In genomic region chr2:121810959-121811853, GRCh38 we compare ENCODE assay signal across 9 cellular contexts. TPM values are rescaled to one million over a fixed set of nuclear protein-coding genes. Genes with fewer than 3 reads are reported as not detected.
DNase-seq lines count a peak whose midpoint lies in the region; ATAC-seq and TF ChIP-seq lines count a peak whose summit lies in the region.
"Had no signal": no experiment of that assay in that cellular context is flagged by ENCODE, and none has a peak within 500 bp of the region (broad histone marks: within the 10 kb centered on the region; RNA-seq: fewer than 3 reads in every experiment).

No MANE protein-coding gene starts in this region.

- H3F3A ChIP-seq in SU-DHL-6 (ENCODE audit: insufficient read depth), result no peaks in the 10 kb centered on the region

- no peaks in the 10 kb centered on the region for H3K27me3 ChIP-seq in SU-DHL-6 (ENCODE audit: low read length)
- H3K27me3 ChIP-seq in aorta (ENCODE audit: control insufficient read depth in 1 of 2, insufficient read depth in 2 of 2, low read length in 1 of 2), result no peaks in the 10 kb centered on the region
- H3K27me3 ChIP-seq: neutrophil had no signal

- H3K9ac ChIP-seq in SU-DHL-6 (ENCODE audit: low read length), result no peak overlapping the region; the same call in 1 of the 2 replicates

- H3K4me3 ChIP-seq in SU-DHL-6 (ENCODE audit: insufficient read depth, low read length, poor library complexity, severe bottlenecking) (no peak overlapping the region), aorta (ENCODE audit: low read length in 2 of 2) (no peak overlapping the region)

- TF ChIP-seq CTCF in GM12874 (IDR thresholded peaks at IDR 0.05; ENCODE audit: insufficient read depth, low read depth, low read length) (peak; percentile 51), SU-DHL-6 (IDR thresholded peaks at IDR 0.05; ENCODE audit: insufficient read depth, low read length, poor library complexity, severe bottlenecking) (peak; percentile 61)

- no peaks in the 10 kb centered on the region for H3K36me3 ChIP-seq in SU-DHL-6 (ENCODE audit: low read length)
- no peaks in the 10 kb centered on the region for H3K36me3 ChIP-seq in aorta (ENCODE audit: control insufficient read depth in 1 of 2, insufficient read depth in 2 of 2, low read length in 1 of 2)
- H3K36me3 ChIP-seq: neutrophil had no signal

- H2AFZ ChIP-seq in SU-DHL-6 (ENCODE audit: low read depth, low read length, severe bottlenecking), result peak overlapping the region; percentile 4

- DNase-seq in AG08396 (ENCODE audit: low spot score), result peak; percentile 74
- DNase-seq in NCI-H1105 treated with DMSO at 0.1 percent for 48 hours (lab: John Stamatoyannopoulos, UW), result peak; percentile 58
- peak; percentile 60 for DNase-seq in fibroblast of peridontal ligament (ENCODE audit: extremely low read depth)
- peak; percentile 18 for DNase-seq in non-pigmented ciliary epithelial cell (ENCODE audit: low read depth)
- DNase-seq in aorta, result no peak

- ATAC-seq in HG02798 (IDR thresholded peaks at IDR 0.05; ENCODE audit: poor library complexity, unreplicated experiment), result peak; percentile 95
- ATAC-seq in aorta (ENCODE audit: low FRiP score), result no peak

- H3K9me3 ChIP-seq in SU-DHL-6 (ENCODE audit: insufficient read depth, low read length), result no peaks in the 10 kb centered on the region
- H3K9me3 ChIP-seq in aorta (ENCODE audit: control insufficient read depth, low read length), result no peaks in the 10 kb centered on the region
- H3K9me3 ChIP-seq: neutrophil had no signal

- H4K20me1 ChIP-seq in SU-DHL-6 (ENCODE audit: low read depth, low read length), result no peaks in the 10 kb centered on the region

- 36 to 39% methylated on average over 17 of the region's 17 CpGs for WGBS in aorta, 2 donors

- no peaks in the 10 kb centered on the region for H3K9me2 ChIP-seq in SU-DHL-6 (replicated peaks; ENCODE audit: insufficient read depth, low read length)

- H3K27ac ChIP-seq in SU-DHL-6 (ENCODE audit: low read depth, low read length), result no peak overlapping the region
- H3K27ac ChIP-seq in aorta (ENCODE audit: low read depth in 1 of 2, low read length in 2 of 2), result no peak overlapping the region
- H3K27ac ChIP-seq: neutrophil had no signal

- no peaks in the 10 kb centered on the region for H3K79me2 ChIP-seq in SU-DHL-6 (ENCODE audit: insufficient read depth, low read length)

- H3K4me2 ChIP-seq in SU-DHL-6 (ENCODE audit: low read depth, low read length, poor library complexity, severe bottlenecking), result no peak overlapping the region

- intact Hi-C loops in aorta (cut with DNase I), result no loop called here

- H3K4me1 ChIP-seq in aorta (ENCODE audit: control insufficient read depth in 1 of 2, insufficient read depth in 2 of 2, low read length in 2 of 2), result no peaks in the 10 kb centered on the region

RNA-seq across cellular contexts. Expression of gene TSN, which starts 55.8 kb away (rescaled TPM):
- total RNA-seq in aorta, result 10 to 100 TPM; 37.5 to 37.7 TPM
- polyA plus RNA-seq in aorta, result 10 to 100 TPM; 24.4 to 27.2 TPM

Comparison
In these comparisons a context has a peak if more than half of its experiments do, and no peak if none do; other contexts are left out.
1. DNase-seq: peak in AG08396 (single experiment), NCI-H1105 treated with DMSO at 0.1 percent for 48 hours (single experiment), fibroblast of peridontal ligament (single experiment) and non-pigmented ciliary epithelial cell (single experiment); none in aorta (0 of 2).